10 cellular contexts compared by ENCODE assay signal in the genomic region with DNA sequence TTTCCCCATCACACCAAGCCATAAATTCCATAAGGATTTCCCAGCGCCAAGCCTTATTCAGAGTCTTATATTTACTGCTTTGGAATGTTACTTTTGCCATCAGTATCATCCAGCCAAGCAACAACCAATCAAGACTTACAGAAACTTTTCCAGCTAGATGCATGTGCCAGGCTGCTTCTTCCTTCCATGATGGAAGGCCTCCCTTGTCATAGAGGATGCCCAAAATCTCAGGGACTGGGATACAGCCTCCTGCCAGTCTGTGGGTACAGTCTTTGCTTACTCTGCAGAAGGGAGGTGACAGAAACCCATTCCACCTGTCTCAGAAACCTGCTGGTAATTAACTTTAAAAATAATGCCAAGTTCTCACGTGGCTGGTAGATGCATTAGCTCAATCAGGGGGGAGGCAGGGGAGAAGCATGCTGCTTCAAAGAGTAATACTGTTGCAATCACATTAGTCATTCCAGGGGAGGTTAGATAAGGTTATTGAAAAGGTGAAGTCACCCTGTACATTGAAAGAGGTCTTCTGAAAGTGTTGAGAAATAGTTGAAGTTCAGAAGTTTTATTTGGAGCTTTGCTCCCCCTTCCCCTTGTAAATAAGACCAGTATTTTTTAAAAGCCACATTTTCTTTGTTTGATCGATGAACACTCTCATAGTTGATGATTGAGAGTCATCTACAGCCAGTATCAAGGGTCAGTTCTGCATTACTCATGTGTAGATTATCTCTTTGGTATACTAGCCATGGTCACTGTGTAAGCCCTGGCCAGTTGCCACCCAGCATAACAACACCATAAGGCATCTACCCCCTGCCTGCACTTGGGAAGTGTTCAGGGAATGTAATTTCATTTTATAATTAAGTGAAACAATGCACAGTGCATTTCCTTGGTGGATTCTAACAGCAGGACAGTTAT. TPM values are rescaled to one million over a fixed set of nuclear protein-coding genes. Genes with fewer than 3 reads are reported as not detected.
DNase-seq lines count a peak whose midpoint lies in the region; ATAC-seq and TF ChIP-seq lines count a peak whose summit lies in the region.
"Had no signal": no experiment of that assay in that cellular context is flagged by ENCODE, and none has a peak within 500 bp of the region (broad histone marks: within the 10 kb centered on the region; RNA-seq: fewer than 3 reads in every experiment).

No MANE protein-coding gene starts in this region.

- H3K4me1 ChIP-seq in left ventricle myocardium inferior = peaks cover 88% of the 10 kb centered on the region
- peaks cover 38 to 79% (median 56%) of the 10 kb centered on the region in 4 donors for H3K4me1 ChIP-seq in stomach

- H3K27ac ChIP-seq in left ventricle myocardium inferior (replicated peaks) (peak overlapping the region; percentile 96), stomach (peak overlapping the region in 4 of 5 donors; percentile 84 to 89 (median 86))

- no peaks in the 10 kb centered on the region for H3K27me3 ChIP-seq in left ventricle myocardium inferior (ENCODE audit: low read depth)
- H3K27me3 ChIP-seq in stomach = no peaks in the 10 kb centered on the region

- DNase-seq in astrocyte of the cerebellum (ENCODE audit: low read depth) (peak; percentile 24), left ventricle myocardium inferior (no peak), stomach (peak; percentile 78), NCI-H1048 (lab: John Stamatoyannopoulos, UW) (no peak)
- DNase-seq: COR-L47; naive thymus-derived CD8-positive, alpha-beta T cell had no signal

- H3K4me3 ChIP-seq in astrocyte of the cerebellum (ENCODE audit: low read depth, low read length) (no peak overlapping the region), left ventricle myocardium inferior (no peak overlapping the region), stomach (no peak overlapping the region)

- TF ChIP-seq EP300 in Ishikawa (IDR thresholded peaks at IDR 0.05; ENCODE audit: borderline replicate concordance) (peak; percentile 49; the same call in 1 of the 2 replicates), stomach (IDR thresholded peaks at IDR 0.05) (no peak)

- peaks cover 9% of the 10 kb centered on the region for H3K36me3 ChIP-seq in left ventricle myocardium inferior
- no peaks in the 10 kb centered on the region for H3K36me3 ChIP-seq in stomach

- ATAC-seq in GM19328 (IDR thresholded peaks at IDR 0.05; ENCODE audit: unreplicated experiment) = no peak
- no peak for ATAC-seq in HG03521 (IDR thresholded peaks at IDR 0.05; ENCODE audit: unreplicated experiment)
- no peak for ATAC-seq in GM19463 (IDR thresholded peaks at IDR 0.05; ENCODE audit: unreplicated experiment)
- ATAC-seq: naive thymus-derived CD8-positive, alpha-beta T cell had no signal

- no peak for TF ChIP-seq POLR2A in stomach (IDR thresholded peaks at IDR 0.05)

- WGBS in stomach, 5 donors = 47 to 55% (median 51%) methylated on average over 3 of the region's 3 CpGs

- TF ChIP-seq CTCF in astrocyte of the cerebellum (IDR thresholded peaks at IDR 0.05; ENCODE audit: low read depth, low read length, missing control alignments) (no peak), left ventricle myocardium inferior (IDR thresholded peaks at IDR 0.05; ENCODE audit: borderline replicate concordance) (no peak), stomach (IDR thresholded peaks at IDR 0.05) (no peak)

- intact Hi-C loops in left ventricle myocardium inferior (cut with micrococcal nuclease) (no loop called here), stomach (cut with DNase I; ENCODE audit: low total_unique reads) (no loop called here)

- TF ChIP-seq RAD21 in Ishikawa (IDR thresholded peaks at IDR 0.05; ENCODE audit: low read depth) = no peak

- H3K9me3 ChIP-seq in left ventricle myocardium inferior (replicated peaks) (peaks cover 7% of the 10 kb centered on the region), stomach (no peaks in the 10 kb centered on the region)

- in situ Hi-C loops in astrocyte of the cerebellum (cut with HindIII; ENCODE audit: low sequenced_read_pairs) = loop anchor here (5.0 kb wide), 1 partner anchor 290 kb away; no protein-coding TSS in a partner anchor

TF ChIP-seq in Ishikawa, 13 proteins besides CTCF, POLR2A, EP300 and RAD21:
- TF ChIP-seq, protein P1, sequence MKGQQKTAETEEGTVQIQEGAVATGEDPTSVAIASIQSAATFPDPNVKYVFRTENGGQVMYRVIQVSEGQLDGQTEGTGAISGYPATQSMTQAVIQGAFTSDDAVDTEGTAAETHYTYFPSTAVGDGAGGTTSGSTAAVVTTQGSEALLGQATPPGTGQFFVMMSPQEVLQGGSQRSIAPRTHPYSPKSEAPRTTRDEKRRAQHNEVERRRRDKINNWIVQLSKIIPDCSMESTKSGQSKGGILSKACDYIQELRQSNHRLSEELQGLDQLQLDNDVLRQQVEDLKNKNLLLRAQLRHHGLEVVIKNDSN (IDR thresholded peaks at IDR 0.05) = no peak
- TF ChIP-seq FOXM1 (IDR thresholded peaks at IDR 0.05; ENCODE audit: borderline replicate concordance, low read depth) (no peak; the same call in 1 of the 2 replicates), ZBTB7A (IDR thresholded peaks at IDR 0.05; ENCODE audit: low read depth) (no peak), TCF12 (IDR thresholded peaks at IDR 0.05; ENCODE audit: low read depth) (peak; percentile 54; the same call in 1 of the 2 replicates), NFIC (IDR thresholded peaks at IDR 0.05) (peak; percentile 62), TEAD4 (IDR thresholded peaks at IDR 0.05) (peak; percentile 63), TAF1 (IDR thresholded peaks at IDR 0.05; ENCODE audit: low read depth) (no peak)
- TF ChIP-seq, protein P2, sequence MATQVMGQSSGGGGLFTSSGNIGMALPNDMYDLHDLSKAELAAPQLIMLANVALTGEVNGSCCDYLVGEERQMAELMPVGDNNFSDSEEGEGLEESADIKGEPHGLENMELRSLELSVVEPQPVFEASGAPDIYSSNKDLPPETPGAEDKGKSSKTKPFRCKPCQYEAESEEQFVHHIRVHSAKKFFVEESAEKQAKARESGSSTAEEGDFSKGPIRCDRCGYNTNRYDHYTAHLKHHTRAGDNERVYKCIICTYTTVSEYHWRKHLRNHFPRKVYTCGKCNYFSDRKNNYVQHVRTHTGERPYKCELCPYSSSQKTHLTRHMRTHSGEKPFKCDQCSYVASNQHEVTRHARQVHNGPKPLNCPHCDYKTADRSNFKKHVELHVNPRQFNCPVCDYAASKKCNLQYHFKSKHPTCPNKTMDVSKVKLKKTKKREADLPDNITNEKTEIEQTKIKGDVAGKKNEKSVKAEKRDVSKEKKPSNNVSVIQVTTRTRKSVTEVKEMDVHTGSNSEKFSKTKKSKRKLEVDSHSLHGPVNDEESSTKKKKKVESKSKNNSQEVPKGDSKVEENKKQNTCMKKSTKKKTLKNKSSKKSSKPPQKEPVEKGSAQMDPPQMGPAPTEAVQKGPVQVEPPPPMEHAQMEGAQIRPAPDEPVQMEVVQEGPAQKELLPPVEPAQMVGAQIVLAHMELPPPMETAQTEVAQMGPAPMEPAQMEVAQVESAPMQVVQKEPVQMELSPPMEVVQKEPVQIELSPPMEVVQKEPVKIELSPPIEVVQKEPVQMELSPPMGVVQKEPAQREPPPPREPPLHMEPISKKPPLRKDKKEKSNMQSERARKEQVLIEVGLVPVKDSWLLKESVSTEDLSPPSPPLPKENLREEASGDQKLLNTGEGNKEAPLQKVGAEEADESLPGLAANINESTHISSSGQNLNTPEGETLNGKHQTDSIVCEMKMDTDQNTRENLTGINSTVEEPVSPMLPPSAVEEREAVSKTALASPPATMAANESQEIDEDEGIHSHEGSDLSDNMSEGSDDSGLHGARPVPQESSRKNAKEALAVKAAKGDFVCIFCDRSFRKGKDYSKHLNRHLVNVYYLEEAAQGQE (IDR thresholded peaks at IDR 0.05; ENCODE audit: low read depth) = no peak

RNA-seq across cellular contexts. Expression of a gene that starts 22.2 kb away (rescaled TPM):
- total RNA-seq in left ventricle myocardium inferior (22.6 TPM), stomach (10 to 100 TPM in 3 of 5 donors, 1 to 10 TPM in 2; 2.3 to 42.4 (median 12.9) TPM)
- 10 to 100 TPM in 1 of 3 donors, 1 to 10 TPM in 2; 1.6 to 10.6 (median 2.9) TPM for polyA plus RNA-seq in stomach

Comparison
In these comparisons a context has a peak if more than half of its experiments do, and no peak if none do; other contexts are left out.
1. DNase-seq: peak in astrocyte of the cerebellum (single experiment) and stomach (single experiment); none in left ventricle myocardium inferior (single experiment) and NCI-H1048 (single experiment).